Comparison of ENCODE assay signal across 1 cellular context in genomic region chr1:155322571-155322952, GRCh38.
TF ChIP-seq lines count a peak whose summit lies in the region.

No MANE protein-coding gene starts in this region.

TF ChIP-seq in HCT116, 20 proteins besides CTCF, POLR2A, EP300 and RAD21:
- TF ChIP-seq ELF1 (IDR thresholded peaks at IDR 0.05; ENCODE audit: borderline replicate concordance, low read depth) (no peak), CEBPB (IDR thresholded peaks at IDR 0.05; ENCODE audit: low read depth) (no peak), EZH2 (IDR thresholded peaks at IDR 0.05) (no peak), SIN3A (IDR thresholded peaks at IDR 0.05; ENCODE audit: low read depth) (no peak), MAX (IDR thresholded peaks at IDR 0.05) (no peak), CBX3 (IDR thresholded peaks at IDR 0.05; ENCODE audit: low read depth) (no peak), YY1 (IDR thresholded peaks at IDR 0.05; ENCODE audit: extremely low read depth, insufficient replicate concordance, low read depth, low read length) (no peak)
- TF ChIP-seq, protein P1, sequence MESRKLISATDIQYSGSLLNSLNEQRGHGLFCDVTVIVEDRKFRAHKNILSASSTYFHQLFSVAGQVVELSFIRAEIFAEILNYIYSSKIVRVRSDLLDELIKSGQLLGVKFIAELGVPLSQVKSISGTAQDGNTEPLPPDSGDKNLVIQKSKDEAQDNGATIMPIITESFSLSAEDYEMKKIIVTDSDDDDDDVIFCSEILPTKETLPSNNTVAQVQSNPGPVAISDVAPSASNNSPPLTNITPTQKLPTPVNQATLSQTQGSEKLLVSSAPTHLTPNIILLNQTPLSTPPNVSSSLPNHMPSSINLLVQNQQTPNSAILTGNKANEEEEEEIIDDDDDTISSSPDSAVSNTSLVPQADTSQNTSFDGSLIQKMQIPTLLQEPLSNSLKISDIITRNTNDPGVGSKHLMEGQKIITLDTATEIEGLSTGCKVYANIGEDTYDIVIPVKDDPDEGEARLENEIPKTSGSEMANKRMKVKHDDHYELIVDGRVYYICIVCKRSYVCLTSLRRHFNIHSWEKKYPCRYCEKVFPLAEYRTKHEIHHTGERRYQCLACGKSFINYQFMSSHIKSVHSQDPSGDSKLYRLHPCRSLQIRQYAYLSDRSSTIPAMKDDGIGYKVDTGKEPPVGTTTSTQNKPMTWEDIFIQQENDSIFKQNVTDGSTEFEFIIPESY (IDR thresholded peaks at IDR 0.05; ENCODE audit: extremely low read depth, insufficient replicate concordance, low read length) = no peak
- TF ChIP-seq, protein P2, sequence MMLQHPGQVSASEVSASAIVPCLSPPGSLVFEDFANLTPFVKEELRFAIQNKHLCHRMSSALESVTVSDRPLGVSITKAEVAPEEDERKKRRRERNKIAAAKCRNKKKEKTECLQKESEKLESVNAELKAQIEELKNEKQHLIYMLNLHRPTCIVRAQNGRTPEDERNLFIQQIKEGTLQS (IDR thresholded peaks at IDR 0.05) = no peak
- TF ChIP-seq, protein P3, sequence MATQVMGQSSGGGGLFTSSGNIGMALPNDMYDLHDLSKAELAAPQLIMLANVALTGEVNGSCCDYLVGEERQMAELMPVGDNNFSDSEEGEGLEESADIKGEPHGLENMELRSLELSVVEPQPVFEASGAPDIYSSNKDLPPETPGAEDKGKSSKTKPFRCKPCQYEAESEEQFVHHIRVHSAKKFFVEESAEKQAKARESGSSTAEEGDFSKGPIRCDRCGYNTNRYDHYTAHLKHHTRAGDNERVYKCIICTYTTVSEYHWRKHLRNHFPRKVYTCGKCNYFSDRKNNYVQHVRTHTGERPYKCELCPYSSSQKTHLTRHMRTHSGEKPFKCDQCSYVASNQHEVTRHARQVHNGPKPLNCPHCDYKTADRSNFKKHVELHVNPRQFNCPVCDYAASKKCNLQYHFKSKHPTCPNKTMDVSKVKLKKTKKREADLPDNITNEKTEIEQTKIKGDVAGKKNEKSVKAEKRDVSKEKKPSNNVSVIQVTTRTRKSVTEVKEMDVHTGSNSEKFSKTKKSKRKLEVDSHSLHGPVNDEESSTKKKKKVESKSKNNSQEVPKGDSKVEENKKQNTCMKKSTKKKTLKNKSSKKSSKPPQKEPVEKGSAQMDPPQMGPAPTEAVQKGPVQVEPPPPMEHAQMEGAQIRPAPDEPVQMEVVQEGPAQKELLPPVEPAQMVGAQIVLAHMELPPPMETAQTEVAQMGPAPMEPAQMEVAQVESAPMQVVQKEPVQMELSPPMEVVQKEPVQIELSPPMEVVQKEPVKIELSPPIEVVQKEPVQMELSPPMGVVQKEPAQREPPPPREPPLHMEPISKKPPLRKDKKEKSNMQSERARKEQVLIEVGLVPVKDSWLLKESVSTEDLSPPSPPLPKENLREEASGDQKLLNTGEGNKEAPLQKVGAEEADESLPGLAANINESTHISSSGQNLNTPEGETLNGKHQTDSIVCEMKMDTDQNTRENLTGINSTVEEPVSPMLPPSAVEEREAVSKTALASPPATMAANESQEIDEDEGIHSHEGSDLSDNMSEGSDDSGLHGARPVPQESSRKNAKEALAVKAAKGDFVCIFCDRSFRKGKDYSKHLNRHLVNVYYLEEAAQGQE (IDR thresholded peaks at IDR 0.05; ENCODE audit: low read depth) = no peak
